Comparison of ENCODE assay signal across 24 cellular contexts in genomic region chr10:101655581-101655980, GRCh38. TPM values are rescaled to one million over a fixed set of nuclear protein-coding genes. Genes with fewer than 3 reads are reported as not detected.
DNase-seq lines count a peak whose midpoint lies in the region; ATAC-seq and TF ChIP-seq lines count a peak whose summit lies in the region.
"Had no signal": no experiment of that assay in that cellular context is flagged by ENCODE, and none has a peak within 500 bp of the region (broad histone marks: within the 10 kb centered on the region; RNA-seq: fewer than 3 reads in every experiment).

No MANE protein-coding gene starts in this region.

- H3K4me3 ChIP-seq in adrenal gland (no peak overlapping the region), fibroblast of villous mesenchyme (ENCODE audit: low read depth, low read length) (no peak overlapping the region)
- H3K4me3 ChIP-seq: ascending aorta, BLaER1, left lung had no signal

- no peak for TF ChIP-seq POLR2A in adrenal gland (IDR thresholded peaks at IDR 0.05)

- H3K27me3 Mint-ChIP-seq in activated naive CD8-positive, alpha-beta T cell treated with anti-CD3 and anti-CD28 coated beads, Interleukin-2, amount 50 U/mL, for 24 hours, result no peaks in the 10 kb centered on the region
- no peaks in the 10 kb centered on the region for H3K27me3 Mint-ChIP-seq in activated naive CD8-positive, alpha-beta T cell treated with anti-CD3 and anti-CD28 coated beads for 36 hours
- H3K27me3 Mint-ChIP-seq: activated CD4-positive, alpha-beta T cell treated with anti-CD3 and anti-CD28 coated beads for 36 hours had no signal

- H3K27ac ChIP-seq in adrenal gland, result no peak overlapping the region
- H3K27ac ChIP-seq: ascending aorta, BLaER1, foreskin keratinocyte, left lung had no signal

- no peak overlapping the region for H3K4me3 Mint-ChIP-seq in activated naive CD8-positive, alpha-beta T cell treated with anti-CD3 and anti-CD28 coated beads, Interleukin-2, amount 50 U/mL, for 24 hours
- no peak overlapping the region for H3K4me3 Mint-ChIP-seq in activated naive CD8-positive, alpha-beta T cell treated with anti-CD3 and anti-CD28 coated beads for 36 hours
- H3K4me3 Mint-ChIP-seq: activated CD4-positive, alpha-beta T cell treated with anti-CD3 and anti-CD28 coated beads for 36 hours; H9; neural crest cell had no signal

- WGBS in adrenal gland, 4 donors, result 56 to 66% (median 60%) methylated on average over 6 of the region's 6 CpGs

- TF ChIP-seq CTCF in adrenal gland (IDR thresholded peaks at IDR 0.05) (no peak), fibroblast of villous mesenchyme (IDR thresholded peaks at IDR 0.05; ENCODE audit: insufficient read depth, low read depth, low read length) (no peak)

- no peak for ATAC-seq in activated naive CD8-positive, alpha-beta T cell treated with anti-CD3 and anti-CD28 coated beads, Interleukin-2, amount 50 U/mL, for 24 hours
- ATAC-seq in HG03095 (IDR thresholded peaks at IDR 0.05; ENCODE audit: unreplicated experiment), result no peak
- ATAC-seq: activated CD4-positive, alpha-beta T cell treated with anti-CD3 and anti-CD28 coated beads for 36 hours; foreskin keratinocyte; left lung had no signal

- H3K27me3 ChIP-seq in adrenal gland, result no peaks in the 10 kb centered on the region
- H3K27me3 ChIP-seq: ascending aorta, BLaER1, foreskin keratinocyte, left lung had no signal

- peaks cover 23% of the 10 kb centered on the region for H3K36me3 Mint-ChIP-seq in activated naive CD8-positive, alpha-beta T cell treated with anti-CD3 and anti-CD28 coated beads, Interleukin-2, amount 50 U/mL, for 24 hours (ENCODE audit: low read depth)
- peaks cover 16% of the 10 kb centered on the region for H3K36me3 Mint-ChIP-seq in activated naive CD8-positive, alpha-beta T cell treated with anti-CD3 and anti-CD28 coated beads for 36 hours

- intact Hi-C loops in adrenal gland (cut with DNase I), result no loop called here

- DNase-seq in activated naive CD8-positive, alpha-beta T cell treated with anti-CD3 and anti-CD28 coated beads, Interleukin-2, amount 50 U/mL, for 24 hours, result no peak
- no peak for DNase-seq in activated naive CD8-positive, alpha-beta T cell treated with anti-CD3 and anti-CD28 coated beads for 36 hours
- DNase-seq in adrenal gland, result peak in 4 of 7 donors; percentile 16 to 40 (median 26)
- DNase-seq in fibroblast of villous mesenchyme (ENCODE audit: low read depth), result peak; percentile 6
- DNase-seq in stromal cell of bone marrow (ENCODE audit: low read depth), result peak; percentile 26
- no peak for DNase-seq in T-helper 9 cell
- DNase-seq in SK-N-DZ (ENCODE audit: low spot score), result no peak
- DNase-seq: 8988T; activated CD4-positive, alpha-beta T cell treated with anti-CD3 and anti-CD28 coated beads for 36 hours; activated naive CD4-positive, alpha-beta T cell; activated T-cell treated with anti-CD3 and anti-CD28 coated beads, Interleukin-2, amount 50 U/mL, for 1 hour; foreskin keratinocyte; H9; hippocampal formation; Karpas-422; left lung; NCI-H146; NCI-H510A treated with DMSO at 0.1 percent for 48 hours; posterior cingulate gyrus; stimulated activated CD4-positive, alpha-beta T cell treated with anti-CD3 and anti-CD28 coated beads, Interleukin-1b, Interleukin-23, amount 100 ng/mL, for 48 hours had no signal

- no peaks in the 10 kb centered on the region for H3K9me3 ChIP-seq in adrenal gland (replicated peaks in 1 of 3)
- H3K9me3 ChIP-seq: ascending aorta, BLaER1, left lung had no signal

- no peaks in the 10 kb centered on the region for H3K4me1 ChIP-seq in adrenal gland (replicated peaks in 1 of 2)
- H3K4me1 ChIP-seq: ascending aorta, BLaER1, foreskin keratinocyte, left lung had no signal

- H3K27ac Mint-ChIP-seq in activated naive CD8-positive, alpha-beta T cell treated with anti-CD3 and anti-CD28 coated beads, Interleukin-2, amount 50 U/mL, for 24 hours, result peak overlapping the region; percentile 15
- H3K27ac Mint-ChIP-seq in activated naive CD8-positive, alpha-beta T cell treated with anti-CD3 and anti-CD28 coated beads for 36 hours, result no peak overlapping the region
- H3K27ac Mint-ChIP-seq: activated CD4-positive, alpha-beta T cell treated with anti-CD3 and anti-CD28 coated beads for 36 hours had no signal

- no peaks in the 10 kb centered on the region for H3K9me3 Mint-ChIP-seq in activated naive CD8-positive, alpha-beta T cell treated with anti-CD3 and anti-CD28 coated beads, Interleukin-2, amount 50 U/mL, for 24 hours
- H3K9me3 Mint-ChIP-seq in activated naive CD8-positive, alpha-beta T cell treated with anti-CD3 and anti-CD28 coated beads for 36 hours, result no peaks in the 10 kb centered on the region
- H3K9me3 Mint-ChIP-seq: H9, neural crest cell had no signal

- H3K36me3 ChIP-seq in adrenal gland (replicated peaks in 1 of 2), result peaks cover 0 to 22% of the 10 kb centered on the region in 2 donors

- H3K4me1 Mint-ChIP-seq in activated naive CD8-positive, alpha-beta T cell treated with anti-CD3 and anti-CD28 coated beads, Interleukin-2, amount 50 U/mL, for 24 hours, result no peaks in the 10 kb centered on the region
- H3K4me1 Mint-ChIP-seq in activated naive CD8-positive, alpha-beta T cell treated with anti-CD3 and anti-CD28 coated beads for 36 hours, result no peaks in the 10 kb centered on the region
- H3K4me1 Mint-ChIP-seq: activated CD4-positive, alpha-beta T cell treated with anti-CD3 and anti-CD28 coated beads for 36 hours had no signal

RNA-seq across cellular contexts. Expression of gene FBXW4, which starts 39.4 kb away (rescaled TPM):
- total RNA-seq in activated naive CD8-positive, alpha-beta T cell treated with anti-CD3 and anti-CD28 coated beads for 36 hours, result 10 to 100 TPM; 29.5 to 34.0 TPM
- total RNA-seq in adrenal gland, result 10 to 100 TPM; 42.4 to 81.7 (median 61.7) TPM
- 10 to 100 TPM; 51.1 to 80.0 (median 55.2) TPM for polyA plus RNA-seq in adrenal gland
- total RNA-seq in fibroblast of villous mesenchyme, result 31.6 and 41.9 TPM in 2 replicates
- 5.6 and 7.9 TPM in 2 replicates for polyA plus RNA-seq in SK-N-DZ (2014; cell fraction: cytosol; rRNA removed)
- polyA plus RNA-seq in SK-N-DZ (2014; cell fraction: nucleus; rRNA removed), result 10.0 and 13.6 TPM in 2 replicates

Comparison
In these comparisons a context has a peak if more than half of its experiments do, and no peak if none do; other contexts are left out.
1. DNase-seq: peak in adrenal gland (4 of 7), fibroblast of villous mesenchyme (single experiment) and stromal cell of bone marrow (single experiment); none in activated naive CD8-positive, alpha-beta T cell treated with anti-CD3 and anti-CD28 coated beads, Interleukin-2, amount 50 U/mL, for 24 hours (single experiment), activated naive CD8-positive, alpha-beta T cell treated with anti-CD3 and anti-CD28 coated beads for 36 hours (single experiment), T-helper 9 cell (single experiment) and SK-N-DZ (single experiment).